In the genomic region with DNA sequence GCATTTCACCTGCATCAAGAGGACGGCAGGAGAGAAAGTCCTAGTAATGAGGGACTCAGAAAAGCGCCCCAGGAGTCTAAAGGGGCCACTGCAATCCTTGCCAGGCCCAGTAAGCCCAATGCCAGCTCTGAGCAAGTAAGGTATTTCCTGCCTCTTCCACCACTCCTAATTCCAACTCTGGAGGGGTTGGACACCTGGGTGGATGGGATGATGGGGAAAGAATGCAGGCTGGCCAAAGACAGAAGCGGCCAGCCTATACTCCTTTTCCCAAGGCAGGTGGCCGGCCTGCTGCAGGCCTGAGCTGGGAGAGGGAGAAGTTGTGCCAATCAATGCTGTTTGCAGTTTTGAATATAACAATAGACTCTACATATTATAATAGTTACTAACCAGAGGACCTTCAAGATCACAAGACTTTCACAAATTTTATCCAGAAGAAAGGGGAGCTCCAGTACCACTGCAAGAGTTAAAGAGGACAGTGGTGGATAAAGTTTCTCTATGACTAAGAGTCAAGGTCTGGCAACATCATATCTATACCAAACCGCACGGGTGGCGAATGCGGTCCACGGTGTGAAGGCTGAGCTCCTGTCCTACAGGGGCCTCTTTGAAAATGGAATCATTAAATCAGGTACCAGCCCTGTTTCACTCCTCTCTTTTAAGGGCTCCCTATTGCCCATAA, we compare ENCODE assay signal across 36 cellular contexts.
"Had no signal": no experiment of that assay in that cellular context is flagged by ENCODE, and none has a peak within 500 bp of the region (broad histone marks: within the 10 kb centered on the region; RNA-seq: fewer than 3 reads in every experiment).

No MANE protein-coding gene starts in this region.

- H3K4me1 ChIP-seq: ascending aorta had no signal

- H3K36me3 Mint-ChIP-seq: activated naive CD8-positive, alpha-beta T cell treated with anti-CD3 and anti-CD28 coated beads for 36 hours had no signal

- H3K4me1 Mint-ChIP-seq: activated CD4-positive, alpha-beta T cell treated with anti-CD3 and anti-CD28 coated beads, Interleukin-2, amount 10 ng/mL, durations not matched to agents 24 days and 14 days; activated naive CD8-positive, alpha-beta T cell treated with anti-CD3 and anti-CD28 coated beads for 36 hours; activated T-helper 17 cell treated with anti-CD3 and anti-CD28 coated beads, Interleukin-2, amount 50 U/mL, for 72 hours; brain; central memory CD8-positive, alpha-beta T cell had no signal

- H3K9me3 ChIP-seq: adrenal gland had no signal

- ATAC-seq: activated CD8-positive, alpha-beta T cell treated with anti-CD3 and anti-CD28 coated beads for 36 hours; activated naive CD4-positive, alpha-beta T cell treated with anti-CD3 and anti-CD28 coated beads, Interleukin-2, amount 50 U/mL, for 72 hours; activated T-cell treated with anti-CD3 and anti-CD28 coated beads, Interleukin-2, amount 50 U/mL, for 4 hours; activated T-cell treated with anti-CD3 and anti-CD28 coated beads, Interleukin-2, amount 50 U/mL, for 72 hours; activated T-helper 17 cell treated with anti-CD3 and anti-CD28 coated beads, Interleukin-2, amount 50 U/mL, for 72 hours had no signal

- H3K27ac ChIP-seq: adrenal gland, ascending aorta, cardiac muscle cell, VCaP had no signal

- H3K36me3 ChIP-seq: adrenal gland, ascending aorta, cardiac muscle cell had no signal

- DNase-seq: activated B cell treated with CpG ODN at 0.5 μM for 24 hours; activated CD4-positive, alpha-beta memory T cell treated with anti-CD3 and anti-CD28 coated beads for 36 hours; activated CD4-positive, alpha-beta T cell treated with anti-CD3 and anti-CD28 coated beads for 4 hours; activated CD4-positive, alpha-beta T cell treated with anti-CD3 and anti-CD28 coated beads, Interleukin-2, amount 10 ng/mL, durations not matched to agents 24 days and 14 days; activated CD4-positive, alpha-beta T cell treated with anti-CD3 and anti-CD28 coated beads, Interleukin-2, amount 50 U/mL, for 1 hour; activated CD4-positive, alpha-beta T cell treated with anti-CD3 and anti-CD28 coated beads, Interleukin-2, amount 50 U/mL, for 4 hours; activated CD4-positive, CD25-positive, alpha-beta regulatory T cell treated with anti-CD3 and anti-CD28 coated beads, Interleukin-2, amount 50 U/mL, for 72 hours; activated CD8-positive, alpha-beta memory T cell treated with anti-CD3 and anti-CD28 coated beads, Interleukin-2, amount 50 U/mL, for 4 hours; activated CD8-positive, alpha-beta T cell treated with anti-CD3 and anti-CD28 coated beads for 36 hours; activated effector memory CD4-positive, alpha-beta T cell treated with anti-CD3 and anti-CD28 coated beads, Interleukin-2, amount 50 U/mL, for 16 hours; activated gamma-delta T cell treated with Interleukin-2 at 50 U/mL for 16 hours; activated naive CD4-positive, alpha-beta T cell; activated naive CD4-positive, alpha-beta T cell treated with anti-CD3 and anti-CD28 coated beads for 36 hours; activated naive CD4-positive, alpha-beta T cell treated with anti-CD3 and anti-CD28 coated beads, Interleukin-2, amount 50 U/mL, for 16 hours; activated naive CD8-positive, alpha-beta T cell treated with anti-CD3 and anti-CD28 coated beads for 36 hours; activated T-cell treated with anti-CD3 and anti-CD28 coated beads for 4 hours; activated T-cell treated with anti-CD3 and anti-CD28 coated beads, Interleukin-2, amount 50 U/mL, for 1 hour; activated T-cell treated with anti-CD3 and anti-CD28 coated beads, Interleukin-2, amount 50 U/mL, for 4 hours; activated T-cell treated with anti-CD3 and anti-CD28 coated beads, Interleukin-2, amount 50 U/mL, for 72 hours; adrenal gland; amygdala; anterior cingulate cortex; caudate nucleus; T-helper 1 cell; T-helper 2 cell; T-helper 9 cell had no signal

- H3K4me3 Mint-ChIP-seq: activated B cell treated with CpG ODN at 0.5 μM for 24 hours; activated CD4-positive, alpha-beta memory T cell treated with anti-CD3 and anti-CD28 coated beads for 36 hours; activated CD4-positive, alpha-beta T cell treated with anti-CD3 and anti-CD28 coated beads, Interleukin-2, amount 10 ng/mL, durations not matched to agents 24 days and 14 days; activated CD8-positive, alpha-beta T cell treated with anti-CD3 and anti-CD28 coated beads for 36 hours; activated naive CD4-positive, alpha-beta T cell treated with anti-CD3 and anti-CD28 coated beads for 36 hours; activated naive CD8-positive, alpha-beta T cell treated with anti-CD3 and anti-CD28 coated beads for 36 hours; activated T-cell treated with anti-CD3 and anti-CD28 coated beads, Interleukin-2, amount 50 U/mL, for 4 hours; activated T-cell treated with anti-CD3 and anti-CD28 coated beads, Interleukin-2, amount 50 U/mL, for 72 hours; activated T-helper 1 cell treated with anti-CD3 and anti-CD28 coated beads, Interleukin-12 subunit alpha, Interleukin-12 subunit beta, Interleukin-2, Interleukin-4 antibody, amounts not matched to agents 30 ng/mL and 10 ng/mL and 1 ng/mL, durations not matched to agents 14 hours and 24 hours and 36 hours; activated T-helper 17 cell treated with anti-CD3 and anti-CD28 coated beads, Interleukin-2, amount 50 U/mL, for 72 hours; brain; central memory CD8-positive, alpha-beta T cell; T-helper 1 cell treated with Interleukin-12 subunit alpha and Interleukin-12 subunit beta and Interleukin-4 antibody, amounts not matched to agents 30 μg/mL and 1 μg/mL, for 36 hours; T-helper 2 cell treated with Interferon-gamma antibody and Interleukin-4, amounts not matched to agents 5 μg/mL and 100 μg/mL, for 36 hours had no signal

- H3K27ac Mint-ChIP-seq: activated B cell treated with CpG ODN at 0.5 μM for 24 hours; activated CD4-positive, alpha-beta memory T cell treated with anti-CD3 and anti-CD28 coated beads for 36 hours; activated CD4-positive, alpha-beta T cell treated with anti-CD3 and anti-CD28 coated beads, Interleukin-2, amount 10 ng/mL, durations not matched to agents 24 days and 14 days; activated CD8-positive, alpha-beta T cell treated with anti-CD3 and anti-CD28 coated beads for 36 hours; activated naive CD4-positive, alpha-beta T cell treated with anti-CD3 and anti-CD28 coated beads for 36 hours; activated naive CD4-positive, alpha-beta T cell treated with anti-CD3 and anti-CD28 coated beads, Interleukin-2, amount 50 U/mL, for 72 hours; activated naive CD8-positive, alpha-beta T cell treated with anti-CD3 and anti-CD28 coated beads for 36 hours; activated T-cell treated with anti-CD3 and anti-CD28 coated beads, Interleukin-2, amount 50 U/mL, for 72 hours; activated T-helper 1 cell treated with anti-CD3 and anti-CD28 coated beads, Interleukin-12 subunit alpha, Interleukin-12 subunit beta, Interleukin-2, Interleukin-4 antibody, amounts not matched to agents 30 ng/mL and 10 ng/mL and 1 ng/mL, durations not matched to agents 14 hours and 24 hours and 36 hours; activated T-helper 17 cell treated with anti-CD3 and anti-CD28 coated beads, Interleukin-2, amount 50 U/mL, for 72 hours; brain; T-helper 1 cell treated with Interleukin-12 subunit alpha and Interleukin-12 subunit beta and Interleukin-4 antibody, amounts not matched to agents 30 μg/mL and 1 μg/mL, for 36 hours; T-helper 2 cell treated with Interferon-gamma antibody and Interleukin-4, amounts not matched to agents 5 μg/mL and 100 μg/mL, for 36 hours had no signal

- H3K27me3 ChIP-seq: adrenal gland, ascending aorta, cardiac muscle cell had no signal

- H3K4me3 ChIP-seq: adrenal gland, ascending aorta, cardiac muscle cell had no signal
